21 cellular contexts compared by ENCODE assay signal in the genomic region with DNA sequence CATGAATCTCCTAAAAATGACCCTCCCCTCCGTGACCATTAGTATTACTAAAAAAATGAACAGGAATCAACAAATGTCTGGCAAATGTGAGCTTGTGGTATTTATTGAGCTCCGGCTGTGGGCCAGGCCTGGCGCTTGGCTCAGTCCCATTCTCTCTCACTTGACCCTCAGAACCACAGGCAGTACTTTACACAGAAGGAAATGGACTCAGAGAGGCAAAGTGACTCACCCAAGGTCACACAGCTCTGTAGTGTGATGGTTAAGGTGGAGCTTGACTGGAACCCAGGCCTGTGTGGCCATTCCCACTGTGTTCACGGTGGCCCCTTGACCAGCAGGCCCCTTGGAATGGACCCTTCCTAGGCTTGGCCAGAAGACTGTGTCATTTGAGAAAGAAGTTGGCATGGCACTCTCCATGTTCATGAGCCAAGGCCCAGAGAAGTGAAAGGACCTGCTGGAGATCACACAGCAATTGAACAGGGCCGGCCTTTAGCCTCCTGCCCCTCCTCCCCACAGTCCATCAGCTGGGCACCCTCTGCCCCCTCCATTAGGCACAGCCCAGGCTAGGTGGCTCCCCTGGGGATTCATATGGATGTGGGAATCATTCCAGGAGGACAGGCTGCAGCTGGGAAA. TPM values are rescaled to one million over a fixed set of nuclear protein-coding genes. Genes with fewer than 3 reads are reported as not detected.
DNase-seq lines count a peak whose midpoint lies in the region; ATAC-seq and TF ChIP-seq lines count a peak whose summit lies in the region.
"Had no signal": no experiment of that assay in that cellular context is flagged by ENCODE, and none has a peak within 500 bp of the region (broad histone marks: within the 10 kb centered on the region; RNA-seq: fewer than 3 reads in every experiment).

No MANE protein-coding gene starts in this region.

- ATAC-seq in right lobe of liver (peak in 3 of 4 donors; percentile 31 to 61 (median 43)), GM18909 (IDR thresholded peaks at IDR 0.05; ENCODE audit: poor library complexity, unreplicated experiment) (no peak), left ventricle myocardium superior (no peak)

- no peak overlapping the region for H2AK5ac ChIP-seq in mesendoderm (ENCODE audit: low read length)

- H3K4ac ChIP-seq in mesendoderm (ENCODE audit: low read depth, low read length), result no peak overlapping the region

- peaks cover 0 to 17% (median 3%) of the 10 kb centered on the region in 4 donors for H3K4me1 ChIP-seq in right lobe of liver
- no peaks in the 10 kb centered on the region for H3K4me1 ChIP-seq in mesendoderm (ENCODE audit: control insufficient read depth, low read depth, low read length)

- H3K4me2 ChIP-seq in mesendoderm (ENCODE audit: low read length), result no peak overlapping the region

- H3K79me1 ChIP-seq in mesendoderm (ENCODE audit: low read length), result no peaks in the 10 kb centered on the region

- no peaks in the 10 kb centered on the region for H3K9me3 ChIP-seq in MG63
- H3K9me3 ChIP-seq in right lobe of liver, result no peaks in the 10 kb centered on the region

- H2BK15ac ChIP-seq in mesendoderm (replicated peaks; ENCODE audit: low read depth), result no peak overlapping the region

- no peak overlapping the region for H3K18ac ChIP-seq in mesendoderm (ENCODE audit: low read length)

- intact Hi-C loops in right lobe of liver (cut with DNase I) (no loop called here), left ventricle myocardium superior (cut with micrococcal nuclease) (no loop called here)

- H3K4me3 ChIP-seq in MG63, result no peak overlapping the region
- no peak overlapping the region for H3K4me3 ChIP-seq in choroid plexus epithelial cell (ENCODE audit: low read depth, low read length)
- no peak overlapping the region for H3K4me3 ChIP-seq in right lobe of liver
- H3K4me3 ChIP-seq in mesendoderm (ENCODE audit: low read length), result no peak overlapping the region

- 41% methylated on average over 4 of the region's 5 CpGs for WGBS in right lobe of liver (ENCODE audit: insufficient coverage, low coverage, low lambda C conversion rate, missing lambda C conversion rate)
- no CpG with 5 or more reads among the region's 5 CpGs for WGBS in mesendoderm (ENCODE audit: extremely low coverage, insufficient coverage, low lambda C conversion rate)

- H3K27ac ChIP-seq in right lobe of liver, result peak overlapping the region in 1 of 3 donors; percentile 50
- H3K27ac ChIP-seq in mesendoderm (ENCODE audit: low read depth, low read length), result no peak overlapping the region
- H3K27ac ChIP-seq: C4-2B had no signal

- no peak overlapping the region for H3K56ac ChIP-seq in mesendoderm (ENCODE audit: low read length)

- no peak overlapping the region for H3K23ac ChIP-seq in mesendoderm (ENCODE audit: low read length)

- H4K5ac ChIP-seq in mesendoderm (ENCODE audit: low read length), result no peak overlapping the region

- TF ChIP-seq CTCF in choroid plexus epithelial cell (conservative IDR thresholded peaks at IDR 0.05; ENCODE audit: low read depth, low read length) (no peak), right lobe of liver (IDR thresholded peaks at IDR 0.05) (no peak)

- no peak overlapping the region for H2BK5ac ChIP-seq in mesendoderm (ENCODE audit: low read length)

- no peak overlapping the region for H2BK120ac ChIP-seq in mesendoderm (ENCODE audit: low read depth, low read length)

- no peak overlapping the region for H4K8ac ChIP-seq in mesendoderm (ENCODE audit: low read depth, low read length)

- no peak overlapping the region for H3K9ac ChIP-seq in mesendoderm (ENCODE audit: low read length)

- no peaks in the 10 kb centered on the region for H3K79me2 ChIP-seq in mesendoderm (ENCODE audit: control insufficient read depth, insufficient read depth, low read length)

- H3K27me3 ChIP-seq in MG63 (no peaks in the 10 kb centered on the region), right lobe of liver (no peaks in the 10 kb centered on the region), mesendoderm (ENCODE audit: insufficient read depth, low read length, poor library complexity) (no peaks in the 10 kb centered on the region)

- H3K36me3 ChIP-seq in MG63, result no peaks in the 10 kb centered on the region
- no peaks in the 10 kb centered on the region for H3K36me3 ChIP-seq in right lobe of liver
- no peaks in the 10 kb centered on the region for H3K36me3 ChIP-seq in mesendoderm (ENCODE audit: control insufficient read depth, insufficient read depth, low read length)

- no peak for TF ChIP-seq POLR2A in right lobe of liver (IDR thresholded peaks at IDR 0.05)

- DNase-seq in AG08396 (ENCODE audit: low spot score), result peak; percentile 31
- peak; percentile 54 for DNase-seq in MG63
- peak; percentile 50 for DNase-seq in choroid plexus epithelial cell (ENCODE audit: low read depth)
- DNase-seq in right lobe of liver, result peak in 1 of 3 donors; percentile 61
- DNase-seq in mesendoderm, result no peak
- DNase-seq in left ventricle myocardium superior, result no peak
- DNase-seq in AML-193 (lab: John Stamatoyannopoulos, UW), result no peak
- DNase-seq: H7, MV-4-11, NCI-H1417, NCI-H1930, NCI-H2171, NCI-H446, NCI-H774, RPMI8226, SIG-M5 had no signal

RNA-seq across cellular contexts. Expression of gene FAM151A, which starts 32.1 kb away (rescaled TPM):
- not detected in 2 replicates for total RNA-seq in MG63 (2014; rRNA removed; shearing (Covaris generic); ENCODE audit: low replicate concordance)
- total RNA-seq in right lobe of liver, result 10 to 100 TPM in 2 of 6 experiments, 1 to 10 TPM in 2, under 1 TPM in 2; 0.12 to 72.9 (median 5.2) TPM
- polyA plus RNA-seq in mesendoderm (2013, experiment 1 of 2), result not detected
- not detected for polyA plus RNA-seq in mesendoderm (2013, experiment 2 of 2)
- total RNA-seq in left ventricle myocardium superior, result 1.2 TPM
- total RNA-seq: A172, Daoy, H7, HT-29 had no signal

RNA-seq across cellular contexts. Expression of gene ACOT11, which starts 43.2 kb away (rescaled TPM):
- total RNA-seq in MG63 (2014; rRNA removed; shearing (Covaris generic); ENCODE audit: low replicate concordance), result 1.4 and 2.5 TPM in 2 replicates
- total RNA-seq in right lobe of liver, result 1 to 10 TPM in 2 of 6 experiments, under 1 TPM in 4; 0.50 to 1.3 (median 0.84) TPM
- polyA plus RNA-seq in mesendoderm (2013, experiment 1 of 2), result 3.4 TPM
- 3.5 TPM for polyA plus RNA-seq in mesendoderm (2013, experiment 2 of 2)
- 48.9 TPM for total RNA-seq in left ventricle myocardium superior

RNA-seq across cellular contexts. Expression of gene MROH7, which starts 50.3 kb away (rescaled TPM):
- not detected in 2 replicates for total RNA-seq in MG63 (2014; rRNA removed; shearing (Covaris generic); ENCODE audit: low replicate concordance)
- 1 to 10 TPM in 3 of 6 experiments, under 1 TPM in 3; 0.37 to 3.1 (median 1.2) TPM for total RNA-seq in right lobe of liver
- 0.03 TPM for polyA plus RNA-seq in mesendoderm (2013, experiment 1 of 2)
- 0.01 TPM for polyA plus RNA-seq in mesendoderm (2013, experiment 2 of 2)
- total RNA-seq in left ventricle myocardium superior, result 7.0 TPM
- total RNA-seq: A172, Daoy had no signal

Comparison
In these comparisons a context has a peak if more than half of its experiments do, and no peak if none do; other contexts are left out.
1. DNase-seq: peak in AG08396 (single experiment), MG63 (single experiment) and choroid plexus epithelial cell (single experiment); none in mesendoderm (single experiment), left ventricle myocardium superior (single experiment) and AML-193 (0 of 2).
2. ATAC-seq: peak in right lobe of liver (3 of 4); none in GM18909 (single experiment) and left ventricle myocardium superior (single experiment).
3. RNA of gene ACOT11, which starts 43.2 kb away (total RNA-seq): 48.9 TPM in left ventricle myocardium superior (single experiment); 1.4 to 2.5 TPM in MG63 and 0.50 to 1.3 TPM in right lobe of liver; every median in the first group is over 10 times any median in the second.